33 cellular contexts compared by ENCODE assay signal in the genomic region with DNA sequence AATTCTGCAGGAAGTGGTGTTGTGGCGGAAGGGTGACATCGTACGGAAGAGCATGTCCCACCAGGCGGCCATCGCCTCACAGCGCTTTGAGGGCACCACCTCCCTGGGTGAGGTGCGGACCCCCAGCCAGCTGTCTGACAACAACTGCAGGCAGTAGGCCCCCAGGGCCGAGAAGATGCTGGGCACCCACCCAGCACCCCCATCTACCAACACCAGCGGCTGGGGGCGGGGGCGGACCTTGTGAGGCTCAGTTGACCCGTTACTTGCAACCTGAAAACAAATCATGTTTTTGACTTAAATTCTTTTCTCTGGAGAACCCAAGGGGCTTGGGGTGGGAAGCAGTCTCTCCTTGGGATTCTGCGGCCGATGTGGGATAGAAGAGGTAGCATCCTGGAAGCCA. TPM values are rescaled to one million over a fixed set of nuclear protein-coding genes. Genes with fewer than 3 reads are reported as not detected.
"Had no signal": no experiment of that assay in that cellular context is flagged by ENCODE, and none has a peak within 500 bp of the region (broad histone marks: within the 10 kb centered on the region; RNA-seq: fewer than 3 reads in every experiment).

No MANE protein-coding gene starts in this region.

- H3K27ac Mint-ChIP-seq: natural killer cell; nephron; neural progenitor cell; stimulated activated naive B cell treated with anti-CD40 and anti-IgM and Interleukin-4, amounts not matched to agents 10 μg/mL and 1 μg/mL and 100 μg/mL, for 72 hours; stimulated activated naive CD8-positive, alpha-beta T cell treated with anti-CD3 and anti-CD28 coated beads, Interleukin-15, Interleukin-2, amounts not matched to agents 100 ng/mL and 50 ng/mL, for 24 hours had no signal

- DNase-seq: natural killer cell; occipital lobe; ovary; psoas muscle; spleen; stimulated activated CD4-positive, alpha-beta T cell treated with anti-CD3 and anti-CD28 coated beads, Interleukin-12 subunit alpha, Interleukin-12 subunit beta, amount 100 ng/mL, for 4 hours; stimulated activated CD4-positive, alpha-beta T cell treated with anti-CD3 and anti-CD28 coated beads, Interleukin-1b, Interleukin-23, amount 100 ng/mL, for 48 hours; stimulated activated CD4-positive, alpha-beta T cell treated with anti-CD3 and anti-CD28 coated beads, Interleukin-4, amount 100 ng/mL, for 1 hour; stimulated activated CD4-positive, alpha-beta T cell treated with anti-CD3 and anti-CD28 coated beads, Interleukin-4, amount 100 ng/mL, for 4 hours; stimulated activated CD8-positive, alpha-beta memory T cell treated with anti-CD3 and anti-CD28 coated beads, Interleukin-4, amount 100 ng/mL, for 48 hours; stimulated activated naive B cell treated with anti-CD40 and anti-IgM and Interleukin-4, amounts not matched to agents 10 μg/mL and 1 μg/mL and 100 μg/mL, for 72 hours; stimulated activated naive CD4-positive, alpha-beta T cell treated with Interleukin-2 at 50 U/mL for 16 hours; stomach; thyroid gland; trophoblast cell had no signal

- H3K4me1 Mint-ChIP-seq: nephron; neural progenitor cell; stimulated activated naive B cell treated with anti-CD40 and anti-IgM and Interleukin-4, amounts not matched to agents 10 μg/mL and 1 μg/mL and 100 μg/mL, for 72 hours had no signal

- H3K4me3 Mint-ChIP-seq: natural killer cell; nephron; neural progenitor cell; stimulated activated naive B cell treated with anti-CD40 and anti-IgM and Interleukin-4, amounts not matched to agents 10 μg/mL and 1 μg/mL and 100 μg/mL, for 72 hours; stimulated activated naive CD8-positive, alpha-beta T cell treated with anti-CD3 and anti-CD28 coated beads, Interleukin-15, Interleukin-2, amounts not matched to agents 100 ng/mL and 50 ng/mL, for 24 hours had no signal

- H3K4me1 ChIP-seq: neural progenitor cell, parathyroid adenoma, psoas muscle, stomach, thyroid gland, tibial nerve, upper lobe of left lung, vagina had no signal

- H3K9me3 Mint-ChIP-seq: natural killer cell; nephron; neural progenitor cell; stimulated activated naive B cell treated with anti-CD40 and anti-IgM and Interleukin-4, amounts not matched to agents 10 μg/mL and 1 μg/mL and 100 μg/mL, for 72 hours; stimulated activated naive CD8-positive, alpha-beta T cell treated with anti-CD3 and anti-CD28 coated beads, Interleukin-15, Interleukin-2, amounts not matched to agents 100 ng/mL and 50 ng/mL, for 24 hours had no signal

- FAIRE-seq: urothelium cell line had no signal

- H3K27me3 ChIP-seq: neural progenitor cell, ovary, spleen, stomach, thyroid gland, tibial nerve, upper lobe of left lung, vagina had no signal

- H3K27ac ChIP-seq: neural progenitor cell, ovary, parathyroid adenoma, psoas muscle, skin epidermis, spleen, stomach, thoracic aorta, thyroid gland, tibial nerve, upper lobe of left lung, vagina had no signal

- H3K36me3 ChIP-seq: neural progenitor cell, ovary had no signal

- H3K4me2 ChIP-seq: neural progenitor cell, smooth muscle cell had no signal

- H2AFZ ChIP-seq: neural progenitor cell, parathyroid adenoma had no signal

- H3K79me2 ChIP-seq: parathyroid adenoma had no signal

- H3K9ac ChIP-seq: neural progenitor cell, parathyroid adenoma had no signal

- H3K9me3 ChIP-seq: ovary, psoas muscle, spleen, stomach, thoracic aorta, thyroid gland, tibial nerve, upper lobe of left lung, vagina had no signal

- H3K27me3 Mint-ChIP-seq: progenitor cell of endocrine pancreas; stimulated activated naive B cell treated with anti-CD40 and anti-IgM and Interleukin-4, amounts not matched to agents 10 μg/mL and 1 μg/mL and 100 μg/mL, for 72 hours; stimulated activated naive CD8-positive, alpha-beta T cell treated with anti-CD3 and anti-CD28 coated beads, Interleukin-15, Interleukin-2, amounts not matched to agents 100 ng/mL and 50 ng/mL, for 24 hours had no signal

- ATAC-seq: sciatic nerve had no signal

- H3K4me3 ChIP-seq: neural progenitor cell, ovary, psoas muscle, skin epidermis, smooth muscle cell, spleen, stomach, thoracic aorta, thyroid gland, tibial nerve, upper lobe of left lung, vagina had no signal

RNA-seq across cellular contexts. Expression of a gene that starts 30.7 kb away (rescaled TPM):
- total RNA-seq: osteoblast, progenitor cell of endocrine pancreas, psoas muscle, renal cortical epithelial cell, right cardiac atrium, sciatic nerve, smooth muscle cell, stomach, subcutaneous adipose tissue, thoracic aorta, tibial nerve, ureter had no signal
- polyA plus RNA-seq: psoas muscle, right cardiac atrium, smooth muscle cell had no signal
